9 cellular contexts compared by ENCODE assay signal in the genomic region with DNA sequence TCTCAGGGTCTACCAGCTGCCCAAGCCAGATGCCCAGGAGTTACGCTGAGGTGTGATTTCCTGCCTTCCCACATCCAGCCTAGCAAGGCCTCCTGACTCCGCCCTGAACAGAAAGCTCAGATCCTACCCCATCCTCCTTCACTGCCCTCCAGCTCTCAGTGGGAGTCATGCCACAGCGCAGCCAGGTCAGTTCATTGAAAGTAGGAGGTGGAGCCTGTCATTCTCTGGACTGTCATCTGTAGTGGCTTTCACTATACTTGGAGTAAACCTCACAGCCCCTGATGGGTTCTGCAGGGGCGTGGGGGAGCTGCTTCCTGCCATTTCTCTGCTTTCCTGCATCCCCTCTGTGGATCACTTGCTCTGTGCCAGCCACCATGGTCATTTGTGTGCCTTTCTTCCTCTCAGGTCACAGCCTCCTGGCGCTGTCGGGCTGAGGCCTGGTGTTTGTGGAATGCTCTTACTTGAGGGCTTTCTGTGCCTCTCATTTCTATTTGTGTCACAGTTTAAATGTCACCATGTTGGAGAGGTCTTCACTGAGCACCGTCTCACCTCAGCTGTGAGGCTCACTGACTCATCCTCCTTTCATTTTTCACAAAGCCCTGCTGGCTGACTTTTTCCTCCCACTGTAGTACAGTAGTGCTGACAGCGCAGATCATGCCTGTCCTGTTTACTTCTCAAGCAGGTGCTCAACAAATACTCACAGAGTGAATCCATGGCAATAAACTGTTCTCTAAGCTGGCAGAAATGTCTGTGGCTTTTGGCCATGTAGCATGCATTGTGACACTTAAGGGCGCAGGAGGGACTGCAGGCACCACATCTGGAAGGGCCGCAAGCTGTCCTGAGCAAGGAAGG.
DNase-seq lines count a peak whose midpoint lies in the region; ATAC-seq lines count a peak whose summit lies in the region.
"Had no signal": no experiment of that assay in that cellular context is flagged by ENCODE, and none has a peak within 500 bp of the region (broad histone marks: within the 10 kb centered on the region; RNA-seq: fewer than 3 reads in every experiment).

No MANE protein-coding gene starts in this region.

- H3K36me3 Mint-ChIP-seq in activated T-cell treated with anti-CD3 and anti-CD28 coated beads, Interleukin-2, amount 50 U/mL, for 4 hours (ENCODE audit: insufficient read depth) = peaks cover 20% of the 10 kb centered on the region

- H3K4me3 Mint-ChIP-seq in activated T-cell treated with anti-CD3 and anti-CD28 coated beads, Interleukin-2, amount 50 U/mL, for 4 hours = peak overlapping the region; percentile 58

- peak overlapping the region; percentile 93 for H3K27ac ChIP-seq in right cardiac atrium (ENCODE audit: low read length)
- H3K27ac ChIP-seq: epithelial cell of prostate had no signal

- H3K4me1 ChIP-seq in right cardiac atrium (ENCODE audit: control insufficient read depth, insufficient read depth, low read length) = no peaks in the 10 kb centered on the region

- no peak overlapping the region for H3K4me3 ChIP-seq in right cardiac atrium (ENCODE audit: low read length)

- no peaks in the 10 kb centered on the region for H3K27me3 ChIP-seq in right cardiac atrium (ENCODE audit: control insufficient read depth, insufficient read depth)

- no peaks in the 10 kb centered on the region for H3K27me3 Mint-ChIP-seq in activated T-cell treated with anti-CD3 and anti-CD28 coated beads, Interleukin-2, amount 50 U/mL, for 4 hours (ENCODE audit: low read depth)

- peak; percentile 93 to 98 for ATAC-seq in activated T-cell treated with anti-CD3 and anti-CD28 coated beads, Interleukin-2, amount 50 U/mL, for 4 hours
- peak; percentile 83 to 89 for ATAC-seq in right cardiac atrium
- no peak for ATAC-seq in HG02798 (IDR thresholded peaks at IDR 0.05; ENCODE audit: poor library complexity, unreplicated experiment)

- WGBS in right cardiac atrium = 69% methylated on average over 10 of the region's 10 CpGs

- H3K4me1 Mint-ChIP-seq in activated T-cell treated with anti-CD3 and anti-CD28 coated beads, Interleukin-2, amount 50 U/mL, for 4 hours (ENCODE audit: low read depth) = peaks cover 14% of the 10 kb centered on the region

- DNase-seq in activated T-cell treated with anti-CD3 and anti-CD28 coated beads for 48 hours (ENCODE audit: low read depth) (peak; percentile 27), activated T-cell treated with anti-CD3 and anti-CD28 coated beads for 4 hours (no peak), right cardiac atrium (peak in 1 of 3 donors; percentile 49), NOMO-1 (lab: John Stamatoyannopoulos, UW; ENCODE audit: unreplicated experiment in 2 of 2) (no peak), AG08395 (ENCODE audit: low spot score) (no peak)
- no peak for DNase-seq in activated T-cell treated with anti-CD3 and anti-CD28 coated beads, Interleukin-2, amount 50 U/mL, for 4 hours
- DNase-seq in stimulated activated CD8-positive, alpha-beta memory T cell treated with anti-CD3 and anti-CD28 coated beads, Interleukin-4, amount 100 ng/mL, for 48 hours = peak; percentile 60

- intact Hi-C loops in right cardiac atrium (cut with DNase I) = no loop called here

- no peaks in the 10 kb centered on the region for H3K9me3 ChIP-seq in right cardiac atrium (ENCODE audit: control insufficient read depth, low read length)

- H3K9me3 Mint-ChIP-seq in activated T-cell treated with anti-CD3 and anti-CD28 coated beads, Interleukin-2, amount 50 U/mL, for 4 hours = no peaks in the 10 kb centered on the region

Comparison
In these comparisons a context has a peak if more than half of its experiments do, and no peak if none do; other contexts are left out.
1. DNase-seq: peak in activated T-cell treated with anti-CD3 and anti-CD28 coated beads for 48 hours (single experiment) and stimulated activated CD8-positive, alpha-beta memory T cell treated with anti-CD3 and anti-CD28 coated beads, Interleukin-4, amount 100 ng/mL, for 48 hours (single experiment); none in activated T-cell treated with anti-CD3 and anti-CD28 coated beads for 4 hours (single experiment), activated T-cell treated with anti-CD3 and anti-CD28 coated beads, Interleukin-2, amount 50 U/mL, for 4 hours (single experiment), NOMO-1 (0 of 2) and AG08395 (single experiment).